Comparison of ENCODE assay signal across 8 cellular contexts in genomic region chr19:17136026-17136425, GRCh38.
A peak's percentile ranks its signal among the peaks of the same experiment; 100 is the strongest.
DNase-seq lines count a peak whose midpoint lies in the region; ATAC-seq and TF ChIP-seq lines count a peak whose summit lies in the region.

No MANE protein-coding gene starts in this region.

- H3K9me3 Mint-ChIP-seq in neural progenitor cell, result no peaks in the 10 kb centered on the region

- ATAC-seq in activated CD4-positive, CD25-positive, alpha-beta regulatory T cell treated with anti-CD3 and anti-CD28 coated beads, Interleukin-2, amount 50 U/mL, for 24 hours, result no peak

- no peaks in the 10 kb centered on the region for H3K27me3 Mint-ChIP-seq in neural progenitor cell (ENCODE audit: insufficient read depth, low read depth)

- CTCF ChIA-PET in A673 (lab: Charles Lee), result no interaction called here

- H3K4me3 ChIP-seq in A673 (ENCODE audit: low read depth, low read length, poor library complexity, severe bottlenecking) (no peak overlapping the region), Peyer's patch (no peak overlapping the region), fibroblast of lung (replicated peaks in 1 of 4; ENCODE audit: control extremely low read depth in 1 of 4, insufficient read depth in 1 of 4, low read depth in 3 of 4, low read length in 4 of 4) (peak overlapping the region in 1 of 4 experiments; percentile 43), neural progenitor cell (peak overlapping the region; percentile 22)

- H3K9ac ChIP-seq in fibroblast of lung (ENCODE audit: insufficient read depth, low read length) (peak overlapping the region; percentile 66), neural progenitor cell (peak overlapping the region; percentile 56)

- BruUV-seq in A673 (replicated peaks; lab: Mats Ljungman, UMichigan), result no TSS peak

- H3K4me1 Mint-ChIP-seq in neural progenitor cell, result peaks cover 40% of the 10 kb centered on the region

- POLR2A ChIA-PET in A673 (lab: Charles Lee; ENCODE audit: low non-redundant PET), result no interaction called here

- H3K4me1 ChIP-seq in A673 (ENCODE audit: insufficient read depth, low read length, poor library complexity, severe bottlenecking) (peaks cover 23% of the 10 kb centered on the region), Peyer's patch (peaks cover 0 to 11% (median 5%) of the 10 kb centered on the region in 4 donors), fibroblast of lung (ENCODE audit: control insufficient read depth, extremely low read depth, insufficient read depth, low read length) (peaks cover 10% of the 10 kb centered on the region), neural progenitor cell (peaks cover 6% of the 10 kb centered on the region)

- no peak for DNase-seq in A673 (ENCODE audit: low spot score)
- no peak for DNase-seq in Peyer's patch
- peak in 1 of 2 donors; percentile 7 for DNase-seq in fibroblast of lung (ENCODE audit: low read depth in 2 of 2)
- DNase-seq in neural progenitor cell (ENCODE audit: low spot score), result peak; percentile 20
- DNase-seq in NCI-H524 treated with DMSO at 0.1 percent for 48 hours (lab: John Stamatoyannopoulos, UW), result no peak
- no peak for DNase-seq in SW480 (ENCODE audit: low spot score)
- DNase-seq in NCI-H2171 (lab: John Stamatoyannopoulos, UW), result no peak

- H3K36me3 ChIP-seq in A673 (ENCODE audit: insufficient read depth, low read length, poor library complexity, severe bottlenecking) (no peaks in the 10 kb centered on the region), Peyer's patch (no peaks in the 10 kb centered on the region), fibroblast of lung (ENCODE audit: control insufficient read depth, insufficient read depth, low read length) (no peaks in the 10 kb centered on the region), neural progenitor cell (no peaks in the 10 kb centered on the region)

- H4K20me1 ChIP-seq in fibroblast of lung (ENCODE audit: control insufficient read depth, extremely low read depth, insufficient read depth, low read length) (no peaks in the 10 kb centered on the region), neural progenitor cell (ENCODE audit: low read depth) (peaks cover 39% of the 10 kb centered on the region)

- H3K27ac Mint-ChIP-seq in neural progenitor cell, result peak overlapping the region; percentile 100

- peak overlapping the region; percentile 58 for H3K4me3 Mint-ChIP-seq in neural progenitor cell

- H3K27me3 ChIP-seq in A673 (replicated peaks; ENCODE audit: insufficient read depth, low read depth, low read length, poor library complexity) (no peaks in the 10 kb centered on the region), Peyer's patch (no peaks in the 10 kb centered on the region), fibroblast of lung (ENCODE audit: control insufficient read depth, insufficient read depth, low read length) (no peaks in the 10 kb centered on the region), neural progenitor cell (no peaks in the 10 kb centered on the region)

- peaks cover 21% of the 10 kb centered on the region for H3F3A ChIP-seq in neural progenitor cell (ENCODE audit: low read depth)

- TF ChIP-seq CTCF in A673 (conservative IDR thresholded peaks at IDR 0.05; ENCODE audit: low read depth, low read length), result no peak
- no peak for TF ChIP-seq CTCF in Peyer's patch (IDR thresholded peaks at IDR 0.05)
- no peak for TF ChIP-seq CTCF in fibroblast of lung (conservative IDR thresholded peaks at IDR 0.05 in 1 of 2, IDR thresholded peaks at IDR 0.05 in 1 of 2; ENCODE audit: low read depth in 1 of 2, low read length in 2 of 2)
- TF ChIP-seq CTCF in neural progenitor cell (IDR thresholded peaks at IDR 0.05), result no peak

- intact Hi-C loops in A673 (cut with micrococcal nuclease; ENCODE audit: unreplicated experiment), result loop anchor here (5.0 kb wide), 1 partner anchor 59 kb away; the partner anchor contains the start of genes HAUS8 and MYO9B

- H3K79me2 ChIP-seq in fibroblast of lung (ENCODE audit: control insufficient read depth, insufficient read depth, low read length) (peaks cover 33% of the 10 kb centered on the region), neural progenitor cell (ENCODE audit: low read depth) (no peaks in the 10 kb centered on the region)

- peaks cover 4% of the 10 kb centered on the region for H3K36me3 Mint-ChIP-seq in neural progenitor cell

- TF ChIP-seq POLR2A in Peyer's patch (IDR thresholded peaks at IDR 0.05), result no peak

- H3K4me2 ChIP-seq in fibroblast of lung (ENCODE audit: extremely low read depth, insufficient read depth, low read length) (no peak overlapping the region), neural progenitor cell (peak overlapping the region; percentile 69)

- H3K27ac ChIP-seq in A673 (ENCODE audit: low read depth, low read length, poor library complexity, severe bottlenecking) (peak overlapping the region; percentile 92), Peyer's patch (peak overlapping the region; percentile 63 to 90 (median 81)), fibroblast of lung (ENCODE audit: insufficient read depth, low read length) (peak overlapping the region; percentile 92), neural progenitor cell (peak overlapping the region; percentile 59)

- H3K9me3 ChIP-seq in A673 (ENCODE audit: low read depth, low read length, poor library complexity, severe bottlenecking) (no peaks in the 10 kb centered on the region), Peyer's patch (no peaks in the 10 kb centered on the region), fibroblast of lung (ENCODE audit: control insufficient read depth, insufficient read depth, low read depth, low read length) (no peaks in the 10 kb centered on the region), neural progenitor cell (ENCODE audit: low read depth) (no peaks in the 10 kb centered on the region)

- H2AFZ ChIP-seq in fibroblast of lung (ENCODE audit: low read length) (no peak overlapping the region), neural progenitor cell (replicated peaks) (no peak overlapping the region)
